In the genomic region with DNA sequence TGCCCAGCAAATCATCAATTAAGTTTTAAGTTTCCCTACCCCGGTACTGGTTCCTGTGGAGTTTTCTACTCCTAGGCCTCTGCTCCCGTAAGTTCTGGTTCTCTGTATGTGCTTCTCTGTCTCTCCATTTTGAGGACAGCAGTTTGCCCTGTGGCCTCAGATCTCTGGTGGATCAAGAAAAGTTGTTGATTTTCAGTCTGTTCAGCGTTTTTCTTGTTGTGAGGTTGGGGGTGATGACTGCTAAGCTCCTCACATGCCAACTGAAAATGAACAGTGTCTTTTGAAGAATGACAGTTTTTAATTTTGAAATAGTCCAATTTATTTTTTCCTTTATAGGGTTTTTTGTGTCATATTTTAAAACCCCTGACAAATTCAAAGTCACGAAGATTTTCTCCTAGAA, we compare ENCODE assay signal across 1 cellular context.
TF ChIP-seq lines count a peak whose summit lies in the region.

No MANE protein-coding gene starts in this region.

TF ChIP-seq in IMR-90, 13 proteins besides CTCF, POLR2A, EP300 and RAD21 (continued from another document):
- TF ChIP-seq, protein P1, sequence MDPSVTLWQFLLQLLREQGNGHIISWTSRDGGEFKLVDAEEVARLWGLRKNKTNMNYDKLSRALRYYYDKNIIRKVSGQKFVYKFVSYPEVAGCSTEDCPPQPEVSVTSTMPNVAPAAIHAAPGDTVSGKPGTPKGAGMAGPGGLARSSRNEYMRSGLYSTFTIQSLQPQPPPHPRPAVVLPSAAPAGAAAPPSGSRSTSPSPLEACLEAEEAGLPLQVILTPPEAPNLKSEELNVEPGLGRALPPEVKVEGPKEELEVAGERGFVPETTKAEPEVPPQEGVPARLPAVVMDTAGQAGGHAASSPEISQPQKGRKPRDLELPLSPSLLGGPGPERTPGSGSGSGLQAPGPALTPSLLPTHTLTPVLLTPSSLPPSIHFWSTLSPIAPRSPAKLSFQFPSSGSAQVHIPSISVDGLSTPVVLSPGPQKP (IDR thresholded peaks at IDR 0.05; ENCODE audit: borderline replicate concordance, low read depth, low read length): no peak
- TF ChIP-seq MXI1 (IDR thresholded peaks at IDR 0.05; ENCODE audit: borderline replicate concordance, low read depth, low read length) (no peak), RFX5 (IDR thresholded peaks at IDR 0.05; ENCODE audit: low read depth, low read length) (no peak), SMC3 (IDR thresholded peaks at IDR 0.05; ENCODE audit: low read depth, low read length) (no peak), CEBPB (IDR thresholded peaks at IDR 0.05; ENCODE audit: low read depth, low read length) (no peak), RCOR1 (IDR thresholded peaks at IDR 0.05; ENCODE audit: insufficient replicate concordance, low read length) (no peak), FOS (IDR thresholded peaks at IDR 0.05; ENCODE audit: low read depth, low read length) (no peak), BHLHE40 (IDR thresholded peaks at IDR 0.05; ENCODE audit: low read depth, low read length) (no peak), NFE2L2 (IDR thresholded peaks at IDR 0.05; ENCODE audit: low read depth, low read length) (no peak)
- TF ChIP-seq, protein P2, sequence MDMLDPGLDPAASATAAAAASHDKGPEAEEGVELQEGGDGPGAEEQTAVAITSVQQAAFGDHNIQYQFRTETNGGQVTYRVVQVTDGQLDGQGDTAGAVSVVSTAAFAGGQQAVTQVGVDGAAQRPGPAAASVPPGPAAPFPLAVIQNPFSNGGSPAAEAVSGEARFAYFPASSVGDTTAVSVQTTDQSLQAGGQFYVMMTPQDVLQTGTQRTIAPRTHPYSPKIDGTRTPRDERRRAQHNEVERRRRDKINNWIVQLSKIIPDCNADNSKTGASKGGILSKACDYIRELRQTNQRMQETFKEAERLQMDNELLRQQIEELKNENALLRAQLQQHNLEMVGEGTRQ (IDR thresholded peaks at IDR 0.05; ENCODE audit: low read depth, low read length): no peak
TF ChIP-seq in IMR-90: peak in this region for 0.
